Comparison of ENCODE assay signal across 11 cellular contexts in the genomic region with DNA sequence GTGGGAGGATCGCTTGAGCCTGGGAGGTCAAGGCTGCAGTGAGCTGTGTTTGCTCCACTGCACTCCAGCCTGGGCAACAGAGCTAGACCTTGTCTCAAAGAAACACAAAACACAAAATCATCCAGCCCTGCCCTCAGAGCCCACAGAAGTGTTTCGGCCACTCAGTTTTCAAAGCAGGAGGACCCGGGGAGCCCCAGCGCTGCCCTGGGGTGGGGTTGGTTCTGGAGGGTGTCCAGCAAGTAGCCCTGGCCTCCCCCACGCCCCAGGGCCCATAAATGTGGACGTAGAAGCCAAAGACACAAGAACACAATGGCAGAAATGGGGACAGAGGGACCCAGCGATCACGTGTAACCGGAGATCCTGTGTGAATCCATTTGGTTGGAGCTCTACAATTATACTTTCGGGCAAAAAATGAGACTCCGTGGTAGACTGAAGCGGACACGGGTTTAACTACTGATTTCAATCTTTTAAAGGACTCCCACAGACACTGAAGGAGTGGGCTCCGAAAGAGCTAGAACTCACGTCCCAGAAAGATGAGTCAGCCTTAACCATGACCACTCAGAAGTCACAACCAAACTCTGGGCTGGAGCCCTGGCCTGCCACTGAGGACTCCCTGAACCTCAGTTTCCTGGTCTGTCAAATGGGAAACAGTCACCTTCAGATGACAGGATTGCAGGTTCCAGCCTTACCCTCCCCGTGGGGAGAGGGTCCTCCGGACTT. TPM values are rescaled to one million over a fixed set of nuclear protein-coding genes. Genes with fewer than 3 reads are reported as not detected.
DNase-seq lines count a peak whose midpoint lies in the region; ATAC-seq and TF ChIP-seq lines count a peak whose summit lies in the region.
"Had no signal": no experiment of that assay in that cellular context is flagged by ENCODE, and none has a peak within 500 bp of the region (broad histone marks: within the 10 kb centered on the region; RNA-seq: fewer than 3 reads in every experiment).

No MANE protein-coding gene starts in this region.

- 36 to 48% (median 42%) methylated on average over 17 of the region's 17 CpGs for WGBS in ovary, 3 donors

- H3K4me3 Mint-ChIP-seq in activated CD8-positive, alpha-beta memory T cell treated with anti-CD3 and anti-CD28 coated beads, Interleukin-2, amount 10 ng/mL, durations not matched to agents 7 days and 5 days = peak overlapping the region; percentile 1
- peak overlapping the region; percentile 45 for H3K4me3 Mint-ChIP-seq in dendritic cell treated with granulocyte-macrophage colony-stimulating factor and Interleukin-4, amounts not matched to agents 40 ng/mL and 50 ng/mL, for 4 days
- peak overlapping the region; percentile 65 for H3K4me3 Mint-ChIP-seq in stimulated activated effector memory CD8-positive, alpha-beta T cell treated with anti-CD3 and anti-CD28 coated beads, Interleukin-12 subunit alpha, Interleukin-12 subunit beta, amount 100 ng/mL, for 72 hours

- intact Hi-C loops in dendritic cell treated with granulocyte-macrophage colony-stimulating factor and Interleukin-4, amounts not matched to agents 40 ng/mL and 50 ng/mL, for 4 days (cut with micrococcal nuclease) = no loop called here
- intact Hi-C loops in ovary (cut with DNase I) = no loop called here
- intact Hi-C loops in dorsolateral prefrontal cortex (cut with DNase I) = no loop called here

- no peaks in the 10 kb centered on the region for H3K36me3 Mint-ChIP-seq in activated CD8-positive, alpha-beta memory T cell treated with anti-CD3 and anti-CD28 coated beads, Interleukin-2, amount 10 ng/mL, durations not matched to agents 7 days and 5 days
- H3K36me3 Mint-ChIP-seq in dendritic cell treated with granulocyte-macrophage colony-stimulating factor and Interleukin-4, amounts not matched to agents 40 ng/mL and 50 ng/mL, for 4 days (ENCODE audit: low read depth) = no peaks in the 10 kb centered on the region
- peaks cover 10% of the 10 kb centered on the region for H3K36me3 Mint-ChIP-seq in stimulated activated effector memory CD8-positive, alpha-beta T cell treated with anti-CD3 and anti-CD28 coated beads, Interleukin-12 subunit alpha, Interleukin-12 subunit beta, amount 100 ng/mL, for 72 hours

- peak overlapping the region; percentile 75 for H3K27ac Mint-ChIP-seq in activated CD8-positive, alpha-beta memory T cell treated with anti-CD3 and anti-CD28 coated beads, Interleukin-2, amount 10 ng/mL, durations not matched to agents 7 days and 5 days
- H3K27ac Mint-ChIP-seq in dendritic cell treated with granulocyte-macrophage colony-stimulating factor and Interleukin-4, amounts not matched to agents 40 ng/mL and 50 ng/mL, for 4 days = peak overlapping the region; percentile 91
- peak overlapping the region; percentile 93 for H3K27ac Mint-ChIP-seq in stimulated activated effector memory CD8-positive, alpha-beta T cell treated with anti-CD3 and anti-CD28 coated beads, Interleukin-12 subunit alpha, Interleukin-12 subunit beta, amount 100 ng/mL, for 72 hours

- H3K27me3 ChIP-seq in ovary (no peaks in the 10 kb centered on the region), dorsolateral prefrontal cortex (peaks cover 0 to 7% (median 0%) of the 10 kb centered on the region in 45 donors)

- H3K4me1 ChIP-seq in ovary (ENCODE audit: insufficient read depth) = no peaks in the 10 kb centered on the region
- H3K4me1 ChIP-seq: pancreas had no signal

- DNase-seq in activated CD8-positive, alpha-beta memory T cell treated with anti-CD3 and anti-CD28 coated beads, Interleukin-2, amount 10 ng/mL, durations not matched to agents 7 days and 5 days = peak; percentile 71
- DNase-seq in activated CD8-positive, alpha-beta memory T cell treated with anti-CD3 and anti-CD28 coated beads, Interleukin-2, amount 50 U/mL, for 4 hours = no peak
- DNase-seq in OCI-M1 (lab: John Stamatoyannopoulos, UW) (peak; percentile 76), ovary (no peak), dorsolateral prefrontal cortex (no peak)
- peak; percentile 44 to 75 for DNase-seq in stimulated activated effector memory CD8-positive, alpha-beta T cell treated with anti-CD3 and anti-CD28 coated beads, Interleukin-12 subunit alpha, Interleukin-12 subunit beta, amount 100 ng/mL, for 72 hours (ENCODE audit: low spot score in 2 of 2)
- DNase-seq in activated CD8-positive, alpha-beta memory T cell treated with anti-CD3 and anti-CD28 coated beads for 24 hours = no peak
- DNase-seq: NCI-H1436, pancreas, SW 1271 had no signal

- H3K27ac ChIP-seq in ovary = no peak overlapping the region
- no peak overlapping the region for H3K27ac ChIP-seq in dorsolateral prefrontal cortex
- H3K27ac ChIP-seq: pancreas had no signal

- H3K9me3 ChIP-seq in ovary = no peaks in the 10 kb centered on the region
- H3K9me3 ChIP-seq: pancreas had no signal

- ATAC-seq in activated CD8-positive, alpha-beta memory T cell treated with anti-CD3 and anti-CD28 coated beads, Interleukin-2, amount 10 ng/mL, durations not matched to agents 7 days and 5 days = peak; percentile 93
- ATAC-seq in stimulated activated effector memory CD8-positive, alpha-beta T cell treated with anti-CD3 and anti-CD28 coated beads, Interleukin-12 subunit alpha, Interleukin-12 subunit beta, amount 100 ng/mL, for 72 hours = peak; percentile 92

- CTCF ChIA-PET in activated CD8-positive, alpha-beta memory T cell treated with anti-CD3 and anti-CD28 coated beads, Interleukin-2, amount 10 ng/mL, durations not matched to agents 7 days and 5 days (lab: Charles Lee) = interaction anchor here (0.7 to 4.8 kb wide), 16 partner anchors 9 to 256 kb away, joined by 3 to 27 read pairs (median 3); partner anchors contain the start of genes CYTH4 and RAC2

- H3K4me3 ChIP-seq in ovary = no peak overlapping the region
- no peak overlapping the region for H3K4me3 ChIP-seq in dorsolateral prefrontal cortex
- H3K4me3 ChIP-seq: pancreas had no signal

- TF ChIP-seq POLR2A in ovary (IDR thresholded peaks at IDR 0.05) = no peak

- H3K27me3 Mint-ChIP-seq in activated CD8-positive, alpha-beta memory T cell treated with anti-CD3 and anti-CD28 coated beads, Interleukin-2, amount 10 ng/mL, durations not matched to agents 7 days and 5 days = peaks cover 2% of the 10 kb centered on the region
- no peaks in the 10 kb centered on the region for H3K27me3 Mint-ChIP-seq in dendritic cell treated with granulocyte-macrophage colony-stimulating factor and Interleukin-4, amounts not matched to agents 40 ng/mL and 50 ng/mL, for 4 days

- TF ChIP-seq EP300 in ovary (IDR thresholded peaks at IDR 0.05) = no peak

- no peaks in the 10 kb centered on the region for H3K9me3 Mint-ChIP-seq in activated CD8-positive, alpha-beta memory T cell treated with anti-CD3 and anti-CD28 coated beads, Interleukin-2, amount 10 ng/mL, durations not matched to agents 7 days and 5 days (ENCODE audit: low read depth)
- peaks cover 8% of the 10 kb centered on the region for H3K9me3 Mint-ChIP-seq in dendritic cell treated with granulocyte-macrophage colony-stimulating factor and Interleukin-4, amounts not matched to agents 40 ng/mL and 50 ng/mL, for 4 days
- peaks cover 2% of the 10 kb centered on the region for H3K9me3 Mint-ChIP-seq in stimulated activated effector memory CD8-positive, alpha-beta T cell treated with anti-CD3 and anti-CD28 coated beads, Interleukin-12 subunit alpha, Interleukin-12 subunit beta, amount 100 ng/mL, for 72 hours

- no peaks in the 10 kb centered on the region for H3K36me3 ChIP-seq in ovary
- H3K36me3 ChIP-seq: pancreas had no signal

- peaks cover 54% of the 10 kb centered on the region for H3K4me1 Mint-ChIP-seq in activated CD8-positive, alpha-beta memory T cell treated with anti-CD3 and anti-CD28 coated beads, Interleukin-2, amount 10 ng/mL, durations not matched to agents 7 days and 5 days
- H3K4me1 Mint-ChIP-seq in dendritic cell treated with granulocyte-macrophage colony-stimulating factor and Interleukin-4, amounts not matched to agents 40 ng/mL and 50 ng/mL, for 4 days (ENCODE audit: low read depth) = peaks cover 97% of the 10 kb centered on the region
- H3K4me1 Mint-ChIP-seq in stimulated activated effector memory CD8-positive, alpha-beta T cell treated with anti-CD3 and anti-CD28 coated beads, Interleukin-12 subunit alpha, Interleukin-12 subunit beta, amount 100 ng/mL, for 72 hours = peaks cover 87% of the 10 kb centered on the region

- no peak for TF ChIP-seq CTCF in ovary (IDR thresholded peaks at IDR 0.05)
- TF ChIP-seq CTCF in dorsolateral prefrontal cortex (IDR thresholded peaks at IDR 0.05 in 54 of 56, conservative IDR thresholded peaks at IDR 0.05 in 2 of 56; ENCODE audit: low read depth in 1 of 56, partially characterized antibody in 56 of 56) = no peak

RNA-seq across cellular contexts. Expression of gene CYTH4, which starts 9.0 kb away (rescaled TPM):
- total RNA-seq in activated CD8-positive, alpha-beta memory T cell treated with anti-CD3 and anti-CD28 coated beads, Interleukin-2, amount 10 ng/mL, durations not matched to agents 7 days and 5 days = 100 to 1,000 TPM in 1 of 2 experiments, 10 to 100 TPM in 1; 97.8 to 123 TPM
- total RNA-seq in ovary (10 to 100 TPM in 2 of 7 donors, 1 to 10 TPM in 5; 2.4 to 14.5 (median 6.2) TPM), dorsolateral prefrontal cortex (10 to 100 TPM in 38 of 120 experiments, 1 to 10 TPM in 82; 1.1 to 29.9 (median 8.1) TPM)
- polyA plus RNA-seq in ovary = 1 to 10 TPM; 2.6 to 9.1 TPM

RNA-seq across cellular contexts. Expression of gene RAC2, which starts 29.2 kb away (rescaled TPM):
- total RNA-seq in activated CD8-positive, alpha-beta memory T cell treated with anti-CD3 and anti-CD28 coated beads, Interleukin-2, amount 10 ng/mL, durations not matched to agents 7 days and 5 days = 100 to 1,000 TPM; 834 to 907 TPM
- total RNA-seq in ovary (10 to 100 TPM in 2 of 7 donors, 1 to 10 TPM in 5; 2.3 to 18.4 (median 6.0) TPM), dorsolateral prefrontal cortex (10 to 100 TPM in 7 of 120 experiments, 1 to 10 TPM in 113; 1.2 to 18.5 (median 4.7) TPM)
- 10 to 100 TPM in 1 of 2 donors, 1 to 10 TPM in 1; 3.9 to 11.0 TPM for polyA plus RNA-seq in ovary

Comparison
In these comparisons a context has a peak if more than half of its experiments do, and no peak if none do; other contexts are left out.
1. DNase-seq: peak in activated CD8-positive, alpha-beta memory T cell treated with anti-CD3 and anti-CD28 coated beads, Interleukin-2, amount 10 ng/mL, durations not matched to agents 7 days and 5 days (single experiment), OCI-M1 (single experiment) and stimulated activated effector memory CD8-positive, alpha-beta T cell treated with anti-CD3 and anti-CD28 coated beads, Interleukin-12 subunit alpha, Interleukin-12 subunit beta, amount 100 ng/mL, for 72 hours (2 of 2); none in activated CD8-positive, alpha-beta memory T cell treated with anti-CD3 and anti-CD28 coated beads, Interleukin-2, amount 50 U/mL, for 4 hours (single experiment), ovary (0 of 5), dorsolateral prefrontal cortex (0 of 10) and activated CD8-positive, alpha-beta memory T cell treated with anti-CD3 and anti-CD28 coated beads for 24 hours (single experiment).
2. H3K4me3 Mint-ChIP-seq: peak in every context shown above with its lines; median percentile 65 in stimulated activated effector memory CD8-positive, alpha-beta T cell treated with anti-CD3 and anti-CD28 coated beads, Interleukin-12 subunit alpha, Interleukin-12 subunit beta, amount 100 ng/mL, for 72 hours; 45 in dendritic cell treated with granulocyte-macrophage colony-stimulating factor and Interleukin-4, amounts not matched to agents 40 ng/mL and 50 ng/mL, for 4 days; 1 in activated CD8-positive, alpha-beta memory T cell treated with anti-CD3 and anti-CD28 coated beads, Interleukin-2, amount 10 ng/mL, durations not matched to agents 7 days and 5 days.
3. RNA of gene RAC2, which starts 29.2 kb away (total RNA-seq): 834 to 907 TPM in activated CD8-positive, alpha-beta memory T cell treated with anti-CD3 and anti-CD28 coated beads, Interleukin-2, amount 10 ng/mL, durations not matched to agents 7 days and 5 days; 2.3 to 18.4 TPM in ovary and 1.2 to 18.5 TPM in dorsolateral prefrontal cortex; every median in the first group is over 10 times any median in the second.
4. Peak in every context shown above with its lines, with median percentiles within 50 percentile points of each other: H3K27ac Mint-ChIP-seq.